Comparison of ENCODE assay signal across 8 cellular contexts in genomic region chr15:56245871-56246814, GRCh38. TPM values are rescaled to one million over a fixed set of nuclear protein-coding genes. Genes with fewer than 3 reads are reported as not detected.
A peak's percentile ranks its signal among the peaks of the same experiment; 100 is the strongest.
DNase-seq lines count a peak whose midpoint lies in the region; ATAC-seq, FAIRE-seq and TF ChIP-seq lines count a peak whose summit lies in the region.

No MANE protein-coding gene starts in this region.

- no peaks in the 10 kb centered on the region for H3K9me3 Mint-ChIP-seq in activated naive CD8-positive, alpha-beta T cell treated with anti-CD3 and anti-CD28 coated beads for 36 hours

- TF ChIP-seq CTCF in GM12875 (IDR thresholded peaks at IDR 0.05; ENCODE audit: borderline replicate concordance, insufficient read depth, low read depth, low read length) (peak; percentile 100), heart right ventricle (IDR thresholded peaks at IDR 0.05) (peak; percentile 98 to 100 (median 100)), prostate gland (IDR thresholded peaks at IDR 0.05) (peak; percentile 82 to 97 (median 95))

- peak overlapping the region; percentile 88 for H3K4me3 Mint-ChIP-seq in activated naive CD8-positive, alpha-beta T cell treated with anti-CD3 and anti-CD28 coated beads for 36 hours

- peak overlapping the region; percentile 91 for H3K27ac Mint-ChIP-seq in activated naive CD8-positive, alpha-beta T cell treated with anti-CD3 and anti-CD28 coated beads for 36 hours

- ATAC-seq in HG02759 (IDR thresholded peaks at IDR 0.05; ENCODE audit: unreplicated experiment) (peak; percentile 52), heart right ventricle (peak; percentile 56 to 90 (median 86))

- peak; percentile 74 for DNase-seq in NCI-H1105 treated with DMSO at 0.1 percent for 48 hours (lab: John Stamatoyannopoulos, UW)
- DNase-seq in SKM-1 treated with dmso at 0.1 percent for 144 hours (lab: John Stamatoyannopoulos, UW; ENCODE audit: unreplicated experiment): peak; percentile 92
- DNase-seq in activated naive CD8-positive, alpha-beta T cell treated with anti-CD3 and anti-CD28 coated beads for 36 hours: peak; percentile 89
- peak; percentile 88 to 89 for DNase-seq in heart right ventricle
- peak; percentile 83 for DNase-seq in prostate gland (ENCODE audit: low spot score)
- DNase-seq in urothelium cell line (ENCODE audit: low spot score): peak; percentile 89

- H3K4me1 Mint-ChIP-seq in activated naive CD8-positive, alpha-beta T cell treated with anti-CD3 and anti-CD28 coated beads for 36 hours: peaks cover 23% of the 10 kb centered on the region

- intact Hi-C loops in heart right ventricle (cut with DNase I): loop anchor here in 8 of 10 donors (5.0 to 10.0 kb wide), 8 partner anchors 131 to 254 kb away; partner anchors contain the start of gene NEDD4 (in 5 of the 8)
- intact Hi-C loops in prostate gland (cut with DNase I): loop anchor here (5.0 to 10.0 kb wide), 3 partner anchors 149 to 254 kb away; partner anchors contain the start of gene NEDD4

- no peaks in the 10 kb centered on the region for H3K27me3 Mint-ChIP-seq in activated naive CD8-positive, alpha-beta T cell treated with anti-CD3 and anti-CD28 coated beads for 36 hours

- H3K4me3 ChIP-seq in GM12875 (ENCODE audit: low read depth, low read length): peak overlapping the region; percentile 28
- H3K4me3 ChIP-seq in heart right ventricle: peak overlapping the region in 8 of 10 donors; percentile 15 to 78 (median 47)
- H3K4me3 ChIP-seq in prostate gland: peak overlapping the region; percentile 8 to 11

- peak overlapping the region in 7 of 10 donors; percentile 39 to 95 (median 67) for H3K27ac ChIP-seq in heart right ventricle
- H3K27ac ChIP-seq in prostate gland: no peak overlapping the region

- peaks cover 6% of the 10 kb centered on the region for H3K36me3 Mint-ChIP-seq in activated naive CD8-positive, alpha-beta T cell treated with anti-CD3 and anti-CD28 coated beads for 36 hours

- H3K36me3 ChIP-seq in heart right ventricle (no peaks in the 10 kb centered on the region), prostate gland (no peaks in the 10 kb centered on the region)

- no peaks in the 10 kb centered on the region for H3K9me3 ChIP-seq in heart right ventricle
- H3K9me3 ChIP-seq in prostate gland: no peaks in the 10 kb centered on the region

- no peaks in the 10 kb centered on the region for H3K27me3 ChIP-seq in heart right ventricle
- no peaks in the 10 kb centered on the region for H3K27me3 ChIP-seq in prostate gland (replicated peaks; ENCODE audit: insufficient read depth)

- H3K4me1 ChIP-seq in heart right ventricle (peaks cover 3 to 40% (median 25%) of the 10 kb centered on the region in 9 donors), prostate gland (replicated peaks) (no peaks in the 10 kb centered on the region)

- FAIRE-seq in urothelium cell line (lab: Jason Lieb, UNC): no peak

- 1 to 4% methylated on average over 15 of the region's 15 CpGs for WGBS in heart right ventricle, 2 donors
- WGBS in prostate gland: 5% methylated on average over 15 of the region's 15 CpGs

- no peak for TF ChIP-seq POLR2A in prostate gland (IDR thresholded peaks at IDR 0.05)

RNA-seq across cellular contexts. Expression of gene RFX7, which starts 2.5 kb away (rescaled TPM):
- total RNA-seq in activated naive CD8-positive, alpha-beta T cell treated with anti-CD3 and anti-CD28 coated beads for 36 hours: 10 to 100 TPM; 28.6 to 30.5 TPM
- total RNA-seq in heart right ventricle (10 to 100 TPM in 4 of 10 donors, 1 to 10 TPM in 6; 5.9 to 14.2 (median 8.4) TPM), prostate gland (10 to 100 TPM in 1 of 2 donors, 1 to 10 TPM in 1; 9.3 to 15.1 TPM)
- 1 to 10 TPM in 1 of 2 donors, under 1 TPM in 1; 0.83 to 1.5 TPM for polyA plus RNA-seq in heart right ventricle

Comparison
In these comparisons a context has a peak if more than half of its experiments do, and no peak if none do; other contexts are left out.
1. H3K27ac ChIP-seq: peak in heart right ventricle (7 of 10); none in prostate gland (0 of 2).
2. Peak in every context shown above with its lines, with median percentiles within 50 percentile points of each other: H3K4me3 ChIP-seq, CTCF ChIP-seq and DNase-seq.